Comparison of ENCODE assay signal across 9 cellular contexts in the genomic region with DNA sequence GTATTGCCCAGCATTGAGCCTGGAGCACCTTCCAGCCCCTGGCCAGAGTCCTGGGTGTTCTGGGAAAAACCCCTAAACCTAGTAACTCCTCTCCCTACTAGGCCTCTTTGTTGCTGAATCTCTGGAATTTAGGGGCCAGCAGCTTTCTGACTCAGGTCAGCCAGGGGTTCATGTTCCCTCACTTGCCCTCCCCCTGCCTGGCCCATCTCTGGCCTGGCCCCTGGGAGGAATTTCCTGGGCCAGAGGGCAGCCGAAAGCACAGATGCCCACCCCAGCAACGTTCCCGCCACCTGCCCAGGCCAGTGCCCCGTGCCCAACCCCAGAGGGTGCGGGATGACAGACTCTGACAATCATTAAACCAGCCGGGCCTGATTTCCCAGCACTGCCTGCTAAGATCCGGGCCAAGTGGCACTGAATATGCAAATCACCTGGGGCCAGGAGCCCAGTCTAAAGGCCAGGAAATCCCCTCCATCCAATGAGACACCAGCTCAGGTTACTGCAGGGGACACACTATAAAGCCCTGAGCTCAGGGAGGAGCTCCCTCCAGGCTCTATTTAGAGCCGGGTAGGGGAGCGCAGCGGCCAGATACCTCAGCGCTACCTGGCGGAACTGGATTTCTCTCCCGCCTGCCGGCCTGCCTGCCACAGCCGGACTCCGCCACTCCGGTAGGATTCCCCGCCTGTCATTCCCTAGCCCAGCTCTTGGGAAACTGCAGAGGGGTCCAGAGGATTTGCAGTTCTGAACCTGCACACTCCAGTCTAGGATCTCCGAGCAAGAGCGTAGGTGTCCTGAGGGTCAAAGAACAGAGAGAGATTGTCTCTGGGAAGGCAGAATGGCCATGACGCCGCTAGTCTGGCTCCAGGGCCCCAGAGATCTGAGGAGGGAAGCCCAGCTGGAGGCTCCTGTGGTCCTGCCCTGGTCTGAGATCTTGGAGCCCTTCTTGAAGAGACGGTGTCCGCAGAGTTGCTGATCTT. TPM values are rescaled to one million over a fixed set of nuclear protein-coding genes. Genes with fewer than 3 reads are reported as not detected.
DNase-seq lines count a peak whose midpoint lies in the region; ATAC-seq, FAIRE-seq and TF ChIP-seq lines count a peak whose summit lies in the region.
"Had no signal": no experiment of that assay in that cellular context is flagged by ENCODE, and none has a peak within 500 bp of the region (broad histone marks: within the 10 kb centered on the region; RNA-seq: fewer than 3 reads in every experiment).

Gene ELF3, plus strand, starts transcription at position 546 of the 974 bp plus-strand sequence. CDS start 550 bp downstream, outside the sequence.

- no peak for TF ChIP-seq CTCF in pancreas (IDR thresholded peaks at IDR 0.05)

- no peak for FAIRE-seq in pancreas (lab: Jason Lieb, UNC)

- H3K27ac ChIP-seq in duodenal mucosa (ENCODE audit: low read depth, low read length): peak within 1 kb of the TSS; percentile 97
- H3K27ac ChIP-seq in pancreas: peak within 1 kb of the TSS; percentile 86 to 97 (median 92)

- H3K27me3 ChIP-seq in duodenal mucosa (ENCODE audit: control insufficient read depth in 1 of 2, insufficient read depth in 2 of 2, low read length in 2 of 2) (no peaks in the 10 kb centered on the region), pancreas (no peaks in the 10 kb centered on the region)

- peak; percentile 69 for ATAC-seq in GM18508 (IDR thresholded peaks at IDR 0.05; ENCODE audit: insufficient read depth, unreplicated experiment)
- peak; percentile 72 for ATAC-seq in HG02642 (IDR thresholded peaks at IDR 0.05; ENCODE audit: poor library complexity, unreplicated experiment)
- peak; percentile 77 to 83 (median 80) for ATAC-seq in pancreas

- H3K4me3 ChIP-seq in duodenal mucosa (ENCODE audit: low read depth in 1 of 2, low read length in 2 of 2) (peak within 1 kb of the TSS; percentile 85 to 97), pancreas (peak within 1 kb of the TSS; percentile 61 to 96 (median 76))

- H3K36me3 ChIP-seq in duodenal mucosa (ENCODE audit: control insufficient read depth in 1 of 2, insufficient read depth in 2 of 2, low read length in 2 of 2) (peaks cover 38 to 46% of the 10 kb centered on the region in 2 donors), pancreas (peaks cover 2 to 34% (median 13%) of the 10 kb centered on the region in 3 donors)

- intact Hi-C loops in pancreas (cut with DNase I): loop anchor here in 1 of 3 donors (5.0 kb wide), 1 partner anchor 97 kb away; no protein-coding TSS in a partner anchor

- H3K4me1 ChIP-seq in duodenal mucosa (ENCODE audit: control insufficient read depth in 1 of 2, insufficient read depth in 2 of 2, low read length in 2 of 2) (peaks cover 10 to 28% of the 10 kb centered on the region in 2 donors), pancreas (peaks cover 13 to 29% (median 13%) of the 10 kb centered on the region in 3 donors)

- 14 to 18% methylated on average over 23 to 24 of the region's 24 CpGs for WGBS in pancreas, 2 donors

- H3K9me3 ChIP-seq in duodenal mucosa (ENCODE audit: control insufficient read depth in 1 of 2, low read length in 2 of 2): no peaks in the 10 kb centered on the region
- H3K9me3 ChIP-seq in pancreas: no peaks in the 10 kb centered on the region

- H3K9ac ChIP-seq in duodenal mucosa (ENCODE audit: low read depth in 1 of 2, low read length in 2 of 2): peak within 1 kb of the TSS; percentile 74 to 100

- DNase-seq in NCI-H187 treated with DMSO at 0.1 percent for 48 hours (lab: John Stamatoyannopoulos, UW) (peak; percentile 98), pancreas (peak; percentile 92 to 98 (median 96)), OCI-M2 (lab: John Stamatoyannopoulos, UW; ENCODE audit: unreplicated experiment) (no peak), amygdala (lab: John Stamatoyannopoulos, UW) (no peak), mesenteric fat pad (ENCODE audit: low spot score) (no peak)

RNA-seq across cellular contexts. Expression of gene ELF3, which starts in this region (rescaled TPM):
- total RNA-seq in pancreas (100 to 1,000 TPM in 5 of 6 donors, 10 to 100 TPM in 1; 99.3 to 278 (median 158) TPM), mesenteric fat pad (1.9 TPM)
- polyA plus RNA-seq in pancreas: 100 to 1,000 TPM; 284 to 447 TPM
- total RNA-seq: RPMI7951 had no signal

Comparison
In these comparisons a context has a peak if more than half of its experiments do, and no peak if none do; other contexts are left out.
1. RNA of gene ELF3 (total RNA-seq): 99.3 to 278 TPM in pancreas; 1.9 TPM in mesenteric fat pad (single experiment); every median in the first group is over 10 times any median in the second.
2. DNase-seq: peak in NCI-H187 treated with DMSO at 0.1 percent for 48 hours (single experiment) and pancreas (6 of 6); none in OCI-M2 (single experiment), amygdala (0 of 56) and mesenteric fat pad (single experiment).
3. Peak in every context shown above with its lines, with median percentiles within 50 percentile points of each other: ATAC-seq.